In the genomic region with DNA sequence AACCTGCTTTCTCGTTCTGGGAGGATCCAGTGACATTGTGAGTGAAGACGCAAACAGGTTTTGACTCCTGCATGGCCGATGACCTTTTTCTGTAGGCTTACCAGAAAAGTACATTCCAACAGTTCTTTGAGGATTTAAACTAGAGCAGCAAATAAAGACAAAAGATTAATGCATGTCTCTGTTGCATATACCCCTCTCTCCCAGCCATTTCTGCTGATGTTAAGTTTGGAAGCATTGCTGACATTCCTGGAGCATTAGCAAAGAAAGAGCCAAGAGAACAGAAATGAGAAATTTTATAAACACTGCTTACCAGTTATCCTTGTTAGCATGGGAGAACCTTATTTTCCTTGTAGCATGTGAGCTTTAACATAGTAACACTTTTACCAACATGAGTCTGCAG, we compare ENCODE assay signal across 22 cellular contexts. TPM values are rescaled to one million over a fixed set of nuclear protein-coding genes. Genes with fewer than 3 reads are reported as not detected.
A peak's percentile ranks its signal among the peaks of the same experiment; 100 is the strongest.
DNase-seq lines count a peak whose midpoint lies in the region; ATAC-seq and TF ChIP-seq lines count a peak whose summit lies in the region.
"Had no signal": no experiment of that assay in that cellular context is flagged by ENCODE, and none has a peak within 500 bp of the region (broad histone marks: within the 10 kb centered on the region; RNA-seq: fewer than 3 reads in every experiment).

No MANE protein-coding gene starts in this region.

- H3K27ac ChIP-seq in CD4-positive, CD25-positive, alpha-beta regulatory T cell (ENCODE audit: insufficient read depth, low read length, poor library complexity, severe bottlenecking), result no peak overlapping the region
- H3K27ac ChIP-seq in SJSA1 (peak overlapping the region; percentile 95), esophagus muscularis mucosa (replicated peaks in 1 of 4) (peak overlapping the region in 3 of 4 donors; percentile 3 to 40 (median 5)), mesodermal cell (ENCODE audit: low read depth, low read length, severe bottlenecking) (peak overlapping the region; percentile 79), sigmoid colon (peak overlapping the region in 2 of 4 donors; percentile 13 to 54)
- H3K27ac ChIP-seq: epithelial cell of prostate, left ventricle myocardium inferior, Peyer's patch had no signal

- no peak for TF ChIP-seq EP300 in esophagus muscularis mucosa (IDR thresholded peaks at IDR 0.05)
- no peak for TF ChIP-seq EP300 in sigmoid colon (IDR thresholded peaks at IDR 0.05)

- intact Hi-C loops in esophagus muscularis mucosa (cut with DNase I), result no loop called here
- intact Hi-C loops in sigmoid colon (cut with DNase I), result no loop called here

- no peak for TF ChIP-seq POLR2A in esophagus muscularis mucosa (IDR thresholded peaks at IDR 0.05; ENCODE audit: low read depth)
- no peak for TF ChIP-seq POLR2A in sigmoid colon (IDR thresholded peaks at IDR 0.05)

- peaks cover 50% of the 10 kb centered on the region for H3K36me3 ChIP-seq in CD4-positive, CD25-positive, alpha-beta regulatory T cell (ENCODE audit: control insufficient read depth, insufficient read depth, low read length)
- H3K36me3 ChIP-seq in SJSA1, result peaks cover 43% of the 10 kb centered on the region
- peaks cover 10 to 46% (median 31%) of the 10 kb centered on the region in 4 donors for H3K36me3 ChIP-seq in esophagus muscularis mucosa
- H3K36me3 ChIP-seq in mesodermal cell (ENCODE audit: control insufficient read depth, insufficient read depth, low read length), result peaks cover 58% of the 10 kb centered on the region
- H3K36me3 ChIP-seq in sigmoid colon, result peaks cover 9 to 41% (median 11%) of the 10 kb centered on the region in 4 donors

- ATAC-seq in CD4-positive, CD25-positive, alpha-beta regulatory T cell (ENCODE audit: low read depth in 2 of 2), result no peak
- ATAC-seq in GM21360 (IDR thresholded peaks at IDR 0.05; ENCODE audit: unreplicated experiment), result no peak
- ATAC-seq: activated CD8-positive, alpha-beta T cell treated with anti-CD3 and anti-CD28 coated beads for 36 hours; naive thymus-derived CD4-positive, alpha-beta T cell had no signal

- no peak overlapping the region for H3K4me3 Mint-ChIP-seq in CD4-positive, CD25-positive, alpha-beta regulatory T cell
- H3K4me3 Mint-ChIP-seq: activated CD8-positive, alpha-beta T cell treated with anti-CD3 and anti-CD28 coated beads for 36 hours; activated T-helper 1 cell treated with anti-CD3 and anti-CD28 coated beads, Interleukin-12 subunit alpha, Interleukin-12 subunit beta, Interleukin-2, Interleukin-4 antibody, amounts not matched to agents 30 ng/mL and 10 ng/mL and 1 ng/mL, durations not matched to agents 14 hours and 24 hours and 36 hours; B cell; naive thymus-derived CD4-positive, alpha-beta T cell had no signal

- no peaks in the 10 kb centered on the region for H3K9me3 ChIP-seq in CD4-positive, CD25-positive, alpha-beta regulatory T cell (ENCODE audit: control insufficient read depth in 2 of 2, low read length in 2 of 2)
- H3K9me3 ChIP-seq in SJSA1 (replicated peaks) (0 out of 2 replicates have a peak, but pooled peaks cover 2% of the 10 kb centered on the region), esophagus muscularis mucosa (no peaks in the 10 kb centered on the region), mesodermal cell (ENCODE audit: control insufficient read depth, low read length) (no peaks in the 10 kb centered on the region), sigmoid colon (no peaks in the 10 kb centered on the region)
- H3K9me3 ChIP-seq: left ventricle myocardium inferior, MG63, Peyer's patch had no signal

- H3K27me3 ChIP-seq in CD4-positive, CD25-positive, alpha-beta regulatory T cell (ENCODE audit: control insufficient read depth, insufficient read depth, low read length), result no peaks in the 10 kb centered on the region
- H3K27me3 ChIP-seq in SJSA1 (replicated peaks) (no peaks in the 10 kb centered on the region), esophagus muscularis mucosa (no peaks in the 10 kb centered on the region), sigmoid colon (no peaks in the 10 kb centered on the region)
- H3K27me3 ChIP-seq: MG63, Peyer's patch had no signal

- H3K9me3 Mint-ChIP-seq in CD4-positive, CD25-positive, alpha-beta regulatory T cell, result peaks cover 0 to 2% (median 0%) of the 10 kb centered on the region in 7 donors
- H3K9me3 Mint-ChIP-seq: activated CD8-positive, alpha-beta T cell treated with anti-CD3 and anti-CD28 coated beads for 36 hours; activated T-helper 1 cell treated with anti-CD3 and anti-CD28 coated beads, Interleukin-12 subunit alpha, Interleukin-12 subunit beta, Interleukin-2, Interleukin-4 antibody, amounts not matched to agents 30 ng/mL and 10 ng/mL and 1 ng/mL, durations not matched to agents 14 hours and 24 hours and 36 hours; naive thymus-derived CD4-positive, alpha-beta T cell had no signal

- 78% methylated on average over 3 of the region's 3 CpGs for WGBS in esophagus muscularis mucosa
- 71 to 100% methylated on average over 1 to 3 of the region's 3 CpGs for WGBS in mesodermal cell (ENCODE audit: insufficient coverage in 2 of 2), 2 experiments
- 91 to 92% methylated on average over 3 of the region's 3 CpGs for WGBS in sigmoid colon, 2 donors

- H3K27me3 Mint-ChIP-seq in CD4-positive, CD25-positive, alpha-beta regulatory T cell, result no peaks in the 10 kb centered on the region
- H3K27me3 Mint-ChIP-seq: activated CD8-positive, alpha-beta T cell treated with anti-CD3 and anti-CD28 coated beads for 36 hours; B cell; naive thymus-derived CD4-positive, alpha-beta T cell; progenitor cell of endocrine pancreas had no signal

- no peaks in the 10 kb centered on the region for H3K4me1 ChIP-seq in CD4-positive, CD25-positive, alpha-beta regulatory T cell (ENCODE audit: control insufficient read depth, insufficient read depth, low read length, poor library complexity, severe bottlenecking)
- H3K4me1 ChIP-seq in SJSA1 (replicated peaks), result peaks cover 28% of the 10 kb centered on the region
- H3K4me1 ChIP-seq in esophagus muscularis mucosa, result peaks cover 6 to 22% (median 11%) of the 10 kb centered on the region in 4 donors
- H3K4me1 ChIP-seq in mesodermal cell (ENCODE audit: control insufficient read depth, insufficient read depth, low read length, poor library complexity, severe bottlenecking), result peaks cover 14% of the 10 kb centered on the region
- peaks cover 0 to 18% (median 17%) of the 10 kb centered on the region in 4 donors for H3K4me1 ChIP-seq in sigmoid colon
- H3K4me1 ChIP-seq: Peyer's patch had no signal

- no peak for DNase-seq in CD4-positive, CD25-positive, alpha-beta regulatory T cell
- peak in 1 of 2 experiments; percentile 90 for DNase-seq in SJSA1 (ENCODE audit: low read depth in 1 of 2, low spot score in 2 of 2)
- no peak for DNase-seq in esophagus muscularis mucosa (ENCODE audit: extremely low spot score)
- no peak for DNase-seq in NCI-H510A treated with DMSO at 0.1 percent for 48 hours (lab: John Stamatoyannopoulos, UW)
- no peak for DNase-seq in sigmoid colon
- DNase-seq in NCI-H82 treated with DMSO at 0.1 percent for 48 hours (lab: John Stamatoyannopoulos, UW; ENCODE audit: unreplicated experiment), result no peak
- DNase-seq: activated CD8-positive, alpha-beta T cell treated with anti-CD3 and anti-CD28 coated beads for 36 hours; amygdala; cortex of kidney; hypothalamus; left ventricle myocardium inferior; MG63; naive thymus-derived CD4-positive, alpha-beta T cell; NCI-H2029 treated with DMSO at 0.1 percent for 48 hours; NCI-H526; Peyer's patch had no signal

- peak overlapping the region in 2 of 3 donors; percentile 44 to 55 for H3K27ac Mint-ChIP-seq in CD4-positive, CD25-positive, alpha-beta regulatory T cell
- H3K27ac Mint-ChIP-seq: activated CD8-positive, alpha-beta T cell treated with anti-CD3 and anti-CD28 coated beads for 36 hours; activated T-helper 1 cell treated with anti-CD3 and anti-CD28 coated beads, Interleukin-12 subunit alpha, Interleukin-12 subunit beta, Interleukin-2, Interleukin-4 antibody, amounts not matched to agents 30 ng/mL and 10 ng/mL and 1 ng/mL, durations not matched to agents 14 hours and 24 hours and 36 hours; B cell; progenitor cell of endocrine pancreas had no signal

- TF ChIP-seq CTCF in esophagus muscularis mucosa (IDR thresholded peaks at IDR 0.05) (no peak), sigmoid colon (IDR thresholded peaks at IDR 0.05) (no peak)

- H3K36me3 Mint-ChIP-seq in CD4-positive, CD25-positive, alpha-beta regulatory T cell, result peaks cover 61% of the 10 kb centered on the region

- peaks cover 17 to 21% (median 19%) of the 10 kb centered on the region in 4 donors for H3K4me1 Mint-ChIP-seq in CD4-positive, CD25-positive, alpha-beta regulatory T cell
- H3K4me1 Mint-ChIP-seq: B cell had no signal

- no peak overlapping the region for H3K4me3 ChIP-seq in CD4-positive, CD25-positive, alpha-beta regulatory T cell (ENCODE audit: low read depth, low read length)
- no peak overlapping the region for H3K4me3 ChIP-seq in SJSA1
- no peak overlapping the region for H3K4me3 ChIP-seq in esophagus muscularis mucosa
- H3K4me3 ChIP-seq in mesodermal cell (ENCODE audit: extremely low read depth, insufficient read depth, low read length, poor library complexity, severe bottlenecking), result no peak overlapping the region
- H3K4me3 ChIP-seq in sigmoid colon, result no peak overlapping the region
- H3K4me3 ChIP-seq: left ventricle myocardium inferior, MG63, Peyer's patch had no signal

RNA-seq across cellular contexts. Expression of a gene that starts 49.3 kb away (rescaled TPM):
- total RNA-seq in CD4-positive, CD25-positive, alpha-beta regulatory T cell, result 34.0 TPM
- 10 to 100 TPM in 2 of 4 donors, 1 to 10 TPM in 2; 6.6 to 15.6 (median 10.6) TPM for polyA plus RNA-seq in CD4-positive, CD25-positive, alpha-beta regulatory T cell
- total RNA-seq in SJSA1 (2014; rRNA removed; shearing (Covaris generic)), result 34.8 and 36.7 TPM in 2 replicates
- total RNA-seq in esophagus muscularis mucosa (10 to 100 TPM; 21.6 to 31.0 (median 25.9) TPM), sigmoid colon (10 to 100 TPM; 23.5 to 37.4 (median 29.9) TPM)
- 31.1 TPM for polyA plus RNA-seq in mesodermal cell (2013, experiment 1 of 2)
- 30.0 TPM for polyA plus RNA-seq in mesodermal cell (2013, experiment 2 of 2)
- 10 to 100 TPM; 18.1 to 34.2 (median 21.5) TPM for polyA plus RNA-seq in sigmoid colon
